In the genomic region with DNA sequence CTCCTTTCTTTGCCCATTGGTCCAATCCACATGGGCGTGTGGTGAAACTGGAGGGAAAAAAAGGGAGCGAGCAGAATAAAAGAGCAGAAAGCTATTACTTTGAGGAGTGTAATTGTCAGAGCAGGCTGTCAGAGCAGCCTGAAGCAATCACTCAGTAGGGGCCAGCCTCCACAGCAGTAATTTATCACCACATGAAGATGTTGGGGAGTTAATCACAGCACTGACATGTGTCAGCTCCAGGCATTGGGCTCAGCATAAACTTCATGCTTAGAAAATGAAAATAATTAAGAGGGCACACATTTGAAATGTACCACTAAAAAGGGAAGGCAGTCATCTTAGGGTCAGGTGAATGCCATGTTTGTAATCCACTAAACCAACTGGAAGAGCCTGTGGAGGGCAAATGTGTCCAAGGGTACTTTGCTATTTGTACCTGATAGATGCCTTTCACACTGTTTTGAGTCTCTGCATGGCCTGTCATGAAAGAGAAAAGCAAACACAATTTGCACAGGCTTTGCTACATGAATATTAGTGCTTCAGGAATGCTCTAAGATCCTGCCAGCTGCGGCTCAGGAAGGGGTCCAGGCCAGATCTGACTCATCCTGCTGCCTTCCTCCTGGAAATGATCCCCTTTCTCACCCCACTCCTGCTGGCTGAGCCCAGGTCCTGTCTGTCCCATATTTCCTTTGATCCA, we compare ENCODE assay signal across 1 cellular context.
A peak's percentile ranks its signal among the peaks of the same experiment; 100 is the strongest.
TF ChIP-seq lines count a peak whose summit lies in the region.

No MANE protein-coding gene starts in this region.

TF ChIP-seq in K562, 482 proteins besides CTCF, POLR2A, EP300 and RAD21 (continued from another document):
- TF ChIP-seq, protein P1, sequence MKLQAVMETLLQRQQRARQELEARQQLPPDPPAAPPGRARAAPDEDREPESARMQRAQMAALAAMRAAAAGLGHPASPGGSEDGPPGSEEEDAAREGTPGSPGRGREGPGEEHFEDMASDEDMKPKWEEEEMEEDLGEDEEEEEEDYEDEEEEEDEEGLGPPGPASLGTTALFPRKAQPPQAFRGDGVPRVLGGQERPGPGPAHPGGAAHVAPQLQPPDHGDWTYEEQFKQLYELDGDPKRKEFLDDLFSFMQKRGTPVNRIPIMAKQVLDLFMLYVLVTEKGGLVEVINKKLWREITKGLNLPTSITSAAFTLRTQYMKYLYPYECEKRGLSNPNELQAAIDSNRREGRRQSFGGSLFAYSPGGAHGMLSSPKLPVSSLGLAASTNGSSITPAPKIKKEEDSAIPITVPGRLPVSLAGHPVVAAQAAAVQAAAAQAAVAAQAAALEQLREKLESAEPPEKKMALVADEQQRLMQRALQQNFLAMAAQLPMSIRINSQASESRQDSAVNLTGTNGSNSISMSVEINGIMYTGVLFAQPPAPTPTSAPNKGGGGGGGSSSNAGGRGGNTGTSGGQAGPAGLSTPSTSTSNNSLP (IDR thresholded peaks at IDR 0.05; ENCODE audit: borderline replicate concordance, low read depth, low read length) = no peak
- TF ChIP-seq POLR3G (IDR thresholded peaks at IDR 0.05; ENCODE audit: extremely low read depth, insufficient read length, insufficient replicate concordance) (no peak), PTTG1 (tag; IDR thresholded peaks at IDR 0.05; ENCODE audit: low read depth) (no peak), NELFE (IDR thresholded peaks at IDR 0.05; ENCODE audit: insufficient read depth, insufficient read length) (no peak), MEIS2 (IDR thresholded peaks at IDR 0.05; ENCODE audit: partially characterized antibody) (peak; percentile 52), BDP1 (IDR thresholded peaks at IDR 0.05; ENCODE audit: insufficient read depth, insufficient read length) (no peak), PHF21A (IDR thresholded peaks at IDR 0.05; ENCODE audit: borderline replicate concordance, low read depth) (no peak)
- TF ChIP-seq, protein P2, sequence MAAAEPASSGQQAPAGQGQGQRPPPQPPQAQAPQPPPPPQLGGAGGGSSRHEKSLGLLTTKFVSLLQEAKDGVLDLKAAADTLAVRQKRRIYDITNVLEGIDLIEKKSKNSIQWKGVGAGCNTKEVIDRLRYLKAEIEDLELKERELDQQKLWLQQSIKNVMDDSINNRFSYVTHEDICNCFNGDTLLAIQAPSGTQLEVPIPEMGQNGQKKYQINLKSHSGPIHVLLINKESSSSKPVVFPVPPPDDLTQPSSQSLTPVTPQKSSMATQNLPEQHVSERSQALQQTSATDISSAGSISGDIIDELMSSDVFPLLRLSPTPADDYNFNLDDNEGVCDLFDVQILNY (CRISPR knock-in tag; IDR thresholded peaks at IDR 0.05) = no peak
- TF ChIP-seq, protein P3, sequence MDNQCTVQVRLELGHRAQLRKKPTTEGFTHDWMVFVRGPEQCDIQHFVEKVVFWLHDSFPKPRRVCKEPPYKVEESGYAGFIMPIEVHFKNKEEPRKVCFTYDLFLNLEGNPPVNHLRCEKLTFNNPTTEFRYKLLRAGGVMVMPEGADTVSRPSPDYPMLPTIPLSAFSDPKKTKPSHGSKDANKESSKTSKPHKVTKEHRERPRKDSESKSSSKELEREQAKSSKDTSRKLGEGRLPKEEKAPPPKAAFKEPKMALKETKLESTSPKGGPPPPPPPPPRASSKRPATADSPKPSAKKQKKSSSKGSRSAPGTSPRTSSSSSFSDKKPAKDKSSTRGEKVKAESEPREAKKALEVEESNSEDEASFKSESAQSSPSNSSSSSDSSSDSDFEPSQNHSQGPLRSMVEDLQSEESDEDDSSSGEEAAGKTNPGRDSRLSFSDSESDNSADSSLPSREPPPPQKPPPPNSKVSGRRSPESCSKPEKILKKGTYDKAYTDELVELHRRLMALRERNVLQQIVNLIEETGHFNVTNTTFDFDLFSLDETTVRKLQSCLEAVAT (IDR thresholded peaks at IDR 0.05) = no peak
- TF ChIP-seq, protein P4, sequence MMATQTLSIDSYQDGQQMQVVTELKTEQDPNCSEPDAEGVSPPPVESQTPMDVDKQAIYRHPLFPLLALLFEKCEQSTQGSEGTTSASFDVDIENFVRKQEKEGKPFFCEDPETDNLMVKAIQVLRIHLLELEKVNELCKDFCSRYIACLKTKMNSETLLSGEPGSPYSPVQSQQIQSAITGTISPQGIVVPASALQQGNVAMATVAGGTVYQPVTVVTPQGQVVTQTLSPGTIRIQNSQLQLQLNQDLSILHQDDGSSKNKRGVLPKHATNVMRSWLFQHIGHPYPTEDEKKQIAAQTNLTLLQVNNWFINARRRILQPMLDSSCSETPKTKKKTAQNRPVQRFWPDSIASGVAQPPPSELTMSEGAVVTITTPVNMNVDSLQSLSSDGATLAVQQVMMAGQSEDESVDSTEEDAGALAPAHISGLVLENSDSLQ (IDR thresholded peaks at IDR 0.05) = peak; percentile 32; the same call in 1 of the 2 replicates
